In genomic region chr22:50343541-50343935, GRCh38 we compare ENCODE assay signal across 1 cellular context.
TF ChIP-seq lines count a peak whose summit lies in the region.

No MANE protein-coding gene starts in this region.

TF ChIP-seq in GM12878, 131 proteins besides CTCF, POLR2A, EP300 and RAD21:
- TF ChIP-seq LARP7 (IDR thresholded peaks at IDR 0.05) (no peak; the same call in 1 of the 2 replicates), NBN (IDR thresholded peaks at IDR 0.05) (no peak), SUZ12 (IDR thresholded peaks at IDR 0.05; ENCODE audit: unreplicated experiment) (no peak)
